ENCODE assay signal across 1 cellular context in genomic region chr12:29437575-29437974, GRCh38.
TF ChIP-seq lines count a peak whose summit lies in the region.

No MANE protein-coding gene starts in this region.

TF ChIP-seq in HepG2, 621 proteins besides CTCF, POLR2A, EP300 and RAD21 (continued from another document and continues in another):
- TF ChIP-seq ZBTB10 (CRISPR knock-in tag; IDR thresholded peaks at IDR 0.05; ENCODE audit: borderline replicate concordance) (no peak), ATF3 (CRISPR knock-in tag; IDR thresholded peaks at IDR 0.05) (no peak), ZNF329 (CRISPR knock-in tag; IDR thresholded peaks at IDR 0.05; ENCODE audit: low read depth) (no peak), POLR2AphosphoS2 (IDR thresholded peaks at IDR 0.05; ENCODE audit: low read depth, low read length) (no peak), TP53 (CRISPR knock-in tag; conservative IDR thresholded peaks at IDR 0.05) (no peak), ZBTB25 (CRISPR knock-in tag; IDR thresholded peaks at IDR 0.05) (no peak), ZNF503 (CRISPR knock-in tag; IDR thresholded peaks at IDR 0.05) (no peak), ZNF777 (CRISPR knock-in tag; IDR thresholded peaks at IDR 0.05) (no peak), GATAD2A (CRISPR knock-in tag; IDR thresholded peaks at IDR 0.05) (peak; percentile 50; the same call in 1 of the 2 replicates), PRMT3 (CRISPR knock-in tag; IDR thresholded peaks at IDR 0.05; ENCODE audit: borderline replicate concordance, low read depth) (no peak), ZNF609 (CRISPR knock-in tag; IDR thresholded peaks at IDR 0.05; ENCODE audit: borderline replicate concordance) (0 out of 2 replicates have a peak, but pooled peaks have one; percentile 35), PAF1 (CRISPR knock-in tag; IDR thresholded peaks at IDR 0.05) (no peak), AKAP8 (CRISPR knock-in tag; IDR thresholded peaks at IDR 0.05) (no peak), CREM (IDR thresholded peaks at IDR 0.05) (peak; percentile 27; the same call in 1 of the 2 replicates), CREM (CRISPR knock-in tag; IDR thresholded peaks at IDR 0.05) (no peak), NFKB2 (CRISPR knock-in tag; IDR thresholded peaks at IDR 0.05; ENCODE audit: borderline replicate concordance) (no peak), NFIC (IDR thresholded peaks at IDR 0.05; ENCODE audit: low read length) (peak; percentile 28; the same call in 1 of the 2 replicates), ZBTB20 (CRISPR knock-in tag; IDR thresholded peaks at IDR 0.05; ENCODE audit: borderline replicate concordance, low read depth) (no peak), MTERF4 (CRISPR knock-in tag; IDR thresholded peaks at IDR 0.05) (no peak), ZNF576 (CRISPR knock-in tag; IDR thresholded peaks at IDR 0.05) (no peak), JARID2 (CRISPR knock-in tag; IDR thresholded peaks at IDR 0.05; ENCODE audit: insufficient replicate concordance) (no peak), ZNF558 (CRISPR knock-in tag; IDR thresholded peaks at IDR 0.05; ENCODE audit: borderline replicate concordance) (no peak), ZMYM3 (CRISPR knock-in tag; IDR thresholded peaks at IDR 0.05) (no peak), DNMT1 (CRISPR knock-in tag; IDR thresholded peaks at IDR 0.05) (no peak), SIX1 (CRISPR knock-in tag; IDR thresholded peaks at IDR 0.05; ENCODE audit: borderline replicate concordance) (peak; percentile 57; the same call in 1 of the 2 replicates), IKZF1 (IDR thresholded peaks at IDR 0.05) (no peak), NR3C1 (CRISPR knock-in tag; IDR thresholded peaks at IDR 0.05) (no peak), ZKSCAN8 (CRISPR knock-in tag; IDR thresholded peaks at IDR 0.05; ENCODE audit: borderline replicate concordance) (no peak), ZBTB33 (CRISPR knock-in tag; IDR thresholded peaks at IDR 0.05) (no peak), ZNF367 (CRISPR knock-in tag; IDR thresholded peaks at IDR 0.05; ENCODE audit: borderline replicate concordance) (no peak), ZFP36 (IDR thresholded peaks at IDR 0.05; ENCODE audit: borderline replicate concordance, low read depth, low read length, partially characterized antibody) (no peak), ZNF660 (CRISPR knock-in tag; IDR thresholded peaks at IDR 0.05; ENCODE audit: borderline replicate concordance, low read depth) (no peak), HOXA9 (CRISPR knock-in tag; IDR thresholded peaks at IDR 0.05; ENCODE audit: borderline replicate concordance) (no peak), FOXP1 (IDR thresholded peaks at IDR 0.05) (no peak), FOXP1 (CRISPR knock-in tag; IDR thresholded peaks at IDR 0.05) (peak; percentile 66; the same call in 1 of the 2 replicates), ATF7-NPFF (CRISPR knock-in tag; IDR thresholded peaks at IDR 0.05; ENCODE audit: low read depth) (no peak), HNF1B (CRISPR knock-in tag; IDR thresholded peaks at IDR 0.05) (no peak), THAP11 (CRISPR knock-in tag; IDR thresholded peaks at IDR 0.05) (no peak), TAF15 (IDR thresholded peaks at IDR 0.05; ENCODE audit: low read depth, low read length, poor library complexity, severe bottlenecking) (no peak), ZNF3 (CRISPR knock-in tag; IDR thresholded peaks at IDR 0.05) (no peak), MEIS1 (CRISPR knock-in tag; IDR thresholded peaks at IDR 0.05; ENCODE audit: borderline replicate concordance) (no peak), ZNF24 (IDR thresholded peaks at IDR 0.05) (no peak), RORA (CRISPR knock-in tag; IDR thresholded peaks at IDR 0.05) (no peak), MED8 (CRISPR knock-in tag; IDR thresholded peaks at IDR 0.05; ENCODE audit: insufficient replicate concordance) (no peak), FOSL2 (CRISPR knock-in tag; IDR thresholded peaks at IDR 0.05) (no peak), ISL2 (CRISPR knock-in tag; IDR thresholded peaks at IDR 0.05) (peak; percentile 40; the same call in 1 of the 2 replicates), AGO1 (IDR thresholded peaks at IDR 0.05; ENCODE audit: low read depth, low read length, poor library complexity, severe bottlenecking) (no peak), ZNF251 (CRISPR knock-in tag; IDR thresholded peaks at IDR 0.05) (no peak), ZNF768 (CRISPR knock-in tag; IDR thresholded peaks at IDR 0.05) (no peak), HMG20A (CRISPR knock-in tag; IDR thresholded peaks at IDR 0.05; ENCODE audit: borderline replicate concordance) (peak; percentile 7; the same call in 1 of the 2 replicates), HIVEP1 (CRISPR knock-in tag; IDR thresholded peaks at IDR 0.05) (no peak), JUNB (CRISPR knock-in tag; IDR thresholded peaks at IDR 0.05; ENCODE audit: borderline replicate concordance) (no peak), NONO (IDR thresholded peaks at IDR 0.05) (no peak), NONO (CRISPR knock-in tag; conservative IDR thresholded peaks at IDR 0.05) (no peak), ZNF138 (CRISPR knock-in tag; IDR thresholded peaks at IDR 0.05; ENCODE audit: low read depth) (no peak)
